8 cellular contexts compared by ENCODE assay signal in the genomic region with DNA sequence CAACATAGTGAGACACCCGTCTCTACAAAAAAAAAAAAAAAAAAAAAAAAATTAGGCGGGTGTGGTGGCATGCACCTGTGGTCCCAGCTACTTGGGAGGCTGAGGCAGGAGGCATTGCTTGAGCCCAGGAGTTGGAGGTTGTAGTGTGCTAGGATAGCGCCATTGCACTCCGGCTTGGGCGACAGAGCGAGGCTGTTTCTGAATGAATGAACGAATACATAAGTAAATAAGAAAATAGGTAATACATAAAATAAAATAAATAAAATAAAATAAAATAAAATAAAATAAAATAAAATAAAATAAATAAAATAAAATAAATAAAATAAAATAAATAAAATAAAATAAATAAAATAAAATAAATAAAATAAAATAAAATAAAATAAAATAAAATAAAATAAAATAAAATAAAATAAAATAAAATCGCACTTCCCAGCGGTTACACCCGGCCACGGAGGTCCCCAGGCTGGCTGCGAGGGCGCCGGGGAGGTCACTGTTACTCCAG. TPM values are rescaled to one million over a fixed set of nuclear protein-coding genes. Genes with fewer than 3 reads are reported as not detected.
DNase-seq lines count a peak whose midpoint lies in the region; ATAC-seq and TF ChIP-seq lines count a peak whose summit lies in the region.
"Not testable (repeated sequence)": the region's sequence is repeated elsewhere in the genome, so short reads cannot be mapped to it uniquely, and the experiment has no call there.

No MANE protein-coding gene starts in this region.

- POLR2A ChIA-PET in HCT116 (lab: Charles Lee) (interaction anchor here (0.6 kb wide), 1 partner anchor 80 kb away, joined by 3 read pairs; no protein-coding TSS in a partner anchor), OCI-LY7 (lab: Charles Lee) (interaction anchor here (0.6 to 1.9 kb wide), 3 partner anchors 12 to 27 kb away, joined by 3 to 7 read pairs (median 4); no protein-coding TSS in a partner anchor)

- not testable (repeated sequence) for H2AFZ ChIP-seq in HCT116 (ENCODE audit: low read depth, low read length, poor library complexity, severe bottlenecking); OCI-LY7 (ENCODE audit: low read length); hepatocyte

- H4K20me1 ChIP-seq in HCT116 (ENCODE audit: insufficient read depth); OCI-LY7 (ENCODE audit: insufficient read depth, low read length); hepatocyte (ENCODE audit: insufficient read depth, poor library complexity, severe bottlenecking): not testable (repeated sequence)

- DNase-seq in AG09309 (ENCODE audit: low read depth); HCT116 (ENCODE audit: low read depth, low spot score); activated T-cell treated with anti-CD3 and anti-CD28 coated beads, Interleukin-2, amount 50 U/mL, for 72 hours; hepatocyte (ENCODE audit: low spot score); naive B cell: not testable (repeated sequence)
- DNase-seq in OCI-LY7 (ENCODE audit: low spot score): peak; percentile 36
- DNase-seq in stimulated activated CD4-positive, alpha-beta T cell treated with anti-CD3 and anti-CD28 coated beads, Interleukin-4, amount 100 ng/mL, for 1 hour: peak; percentile 22

- H3K27ac Mint-ChIP-seq in activated T-cell treated with anti-CD3 and anti-CD28 coated beads, Interleukin-2, amount 50 U/mL, for 72 hours: not testable (repeated sequence)
- H3K27ac Mint-ChIP-seq in dendritic cell treated with granulocyte-macrophage colony-stimulating factor and Interleukin-4, amounts not matched to agents 40 ng/mL and 50 ng/mL, for 4 days: peak overlapping the region; percentile 90
- H3K27ac Mint-ChIP-seq in naive B cell: peak overlapping the region in 3 of 6 donors; percentile 60 to 98 (median 94)

- not testable (repeated sequence) for H3K27me3 Mint-ChIP-seq in activated T-cell treated with anti-CD3 and anti-CD28 coated beads, Interleukin-2, amount 50 U/mL, for 72 hours (ENCODE audit: low read depth); dendritic cell treated with granulocyte-macrophage colony-stimulating factor and Interleukin-4, amounts not matched to agents 40 ng/mL and 50 ng/mL, for 4 days; naive B cell

- H3K27ac ChIP-seq in HCT116 (ENCODE audit: low read depth, low read length) (peak overlapping the region; percentile 49), OCI-LY7 (ENCODE audit: low read depth, low read length, poor library complexity, severe bottlenecking) (peak overlapping the region; percentile 79), hepatocyte (peak overlapping the region; percentile 94)

- intact Hi-C loops in HCT116 (cut with micrococcal nuclease): not testable (repeated sequence)
- intact Hi-C loops in OCI-LY7 (cut with micrococcal nuclease; ENCODE audit: unreplicated experiment): loop anchor here (1.0 kb wide), 1 partner anchor 13 kb away; a partner anchor contains a TSS
- intact Hi-C loops in dendritic cell treated with granulocyte-macrophage colony-stimulating factor and Interleukin-4, amounts not matched to agents 40 ng/mL and 50 ng/mL, for 4 days (cut with micrococcal nuclease): loop anchor here (1.0 kb wide), 1 partner anchor 13 kb away; a partner anchor contains a TSS

- H3K79me2 ChIP-seq in HCT116 (ENCODE audit: insufficient read depth, low read length) (peaks cover 22% of the 10 kb centered on the region; the same call in 1 of the 2 replicates), OCI-LY7 (ENCODE audit: insufficient read depth, low read depth, low read length) (peaks cover 25% of the 10 kb centered on the region; the same call in 1 of the 2 replicates)
- H3K79me2 ChIP-seq in hepatocyte: not testable (repeated sequence)

- CTCF ChIA-PET in HCT116 (lab: Charles Lee): interaction anchor here (2.0 kb wide), 1 partner anchor 13 kb away, joined by 7 read pairs; a partner anchor contains a TSS
- CTCF ChIA-PET in OCI-LY7 (lab: Charles Lee; ENCODE audit: unreplicated experiment): not testable (repeated sequence)

- H3K4me3 ChIP-seq in AG09309 (ENCODE audit: control insufficient read depth, low read depth, low read length) (peak overlapping the region; percentile 83), HCT116 (replicated peaks in 1 of 2; ENCODE audit: low read depth in 1 of 2, low read length in 2 of 2) (peak overlapping the region; percentile 69 to 87), OCI-LY7 (ENCODE audit: low read depth, low read length, poor library complexity, severe bottlenecking) (peak overlapping the region; percentile 87), hepatocyte (peak overlapping the region; percentile 47)

- peak overlapping the region; percentile 82 for H3K9ac ChIP-seq in HCT116 (ENCODE audit: low read length)

- RAD21 ChIA-PET in HCT116 (lab: Charles Lee; ENCODE audit: low non-redundant PET in 1 of 2, low total read pairs in 2 of 2, uncharacterized antibody in 2 of 2, unreplicated experiment in 2 of 2): not testable (repeated sequence)

- H3K4me1 ChIP-seq in HCT116 (ENCODE audit: control insufficient read depth in 1 of 2, insufficient read depth in 2 of 2, low read length in 2 of 2) (peaks cover 11 to 23% of the 10 kb centered on the region in 2 experiments), OCI-LY7 (ENCODE audit: insufficient read depth, low read length, poor library complexity, severe bottlenecking) (peaks cover 67% of the 10 kb centered on the region)
- H3K4me1 ChIP-seq in hepatocyte (ENCODE audit: insufficient read depth): not testable (repeated sequence)

- H3K27me3 ChIP-seq in HCT116 (ENCODE audit: insufficient read depth, low read length); hepatocyte: not testable (repeated sequence)

- not testable (repeated sequence) for H3K9me2 ChIP-seq in HCT116 (ENCODE audit: insufficient read depth); OCI-LY7 (ENCODE audit: insufficient read depth, low read length); hepatocyte (replicated peaks; ENCODE audit: insufficient read depth)

- not testable (repeated sequence) for H3K9me3 ChIP-seq in HCT116 (ENCODE audit: control insufficient read depth in 1 of 2, insufficient read depth in 1 of 2, low read depth in 1 of 2, low read length in 2 of 2); OCI-LY7 (ENCODE audit: low read length); hepatocyte (ENCODE audit: low read depth)

- H3K9me3 Mint-ChIP-seq in activated T-cell treated with anti-CD3 and anti-CD28 coated beads, Interleukin-2, amount 50 U/mL, for 72 hours; dendritic cell treated with granulocyte-macrophage colony-stimulating factor and Interleukin-4, amounts not matched to agents 40 ng/mL and 50 ng/mL, for 4 days; naive B cell: not testable (repeated sequence)

- TF ChIP-seq CTCF in AG09309 (IDR thresholded peaks at IDR 0.05; ENCODE audit: control insufficient read depth, insufficient read depth, low read depth, low read length, missing control alignments); HCT116 (IDR thresholded peaks at IDR 0.05 in 2 of 3, conservative IDR thresholded peaks at IDR 0.05 in 1 of 3; ENCODE audit: borderline replicate concordance in 1 of 3, insufficient read depth in 1 of 3, low read depth in 2 of 3, low read length in 2 of 3); OCI-LY7 (conservative IDR thresholded peaks at IDR 0.05; ENCODE audit: low read length); hepatocyte (IDR thresholded peaks at IDR 0.05; ENCODE audit: poor library complexity): not testable (repeated sequence)

- not testable (repeated sequence) for TF ChIP-seq RAD21 in HCT116 (IDR thresholded peaks at IDR 0.05; ENCODE audit: low read depth)

- WGBS in hepatocyte (ENCODE audit: low lambda C conversion rate, missing lambda C conversion rate): 37% methylated on average over 13 of the region's 14 CpGs

- not testable (repeated sequence) for H3K36me3 ChIP-seq in HCT116 (ENCODE audit: control insufficient read depth in 1 of 2, insufficient read depth in 2 of 2, low read length in 2 of 2); OCI-LY7 (ENCODE audit: insufficient read depth, low read length); hepatocyte (replicated peaks; ENCODE audit: insufficient read depth, low read depth)

- H3K4me2 ChIP-seq in HCT116 (ENCODE audit: low read length) (peak overlapping the region; percentile 96), OCI-LY7 (ENCODE audit: low read length) (peak overlapping the region; percentile 71), hepatocyte (peak overlapping the region; percentile 82)

- ATAC-seq in HCT116; activated T-cell treated with anti-CD3 and anti-CD28 coated beads, Interleukin-2, amount 50 U/mL, for 72 hours (replicated peaks in 1 of 2): not testable (repeated sequence)
- ATAC-seq in naive B cell (ENCODE audit: low read depth in 2 of 2): peak; percentile 18 to 20

- TF ChIP-seq POLR2A in HCT116 (IDR thresholded peaks at IDR 0.05; ENCODE audit: borderline replicate concordance, extremely low read depth, insufficient read depth, insufficient read length): not testable (repeated sequence)

- BruUV-seq in HCT116 (replicated peaks; lab: Mats Ljungman, UMichigan); OCI-LY7 (replicated peaks; lab: Mats Ljungman, UMichigan): not testable (repeated sequence)

- peak overlapping the region; percentile 91 to 93 for H3K4me3 Mint-ChIP-seq in activated T-cell treated with anti-CD3 and anti-CD28 coated beads, Interleukin-2, amount 50 U/mL, for 72 hours
- peak overlapping the region; percentile 88 for H3K4me3 Mint-ChIP-seq in dendritic cell treated with granulocyte-macrophage colony-stimulating factor and Interleukin-4, amounts not matched to agents 40 ng/mL and 50 ng/mL, for 4 days
- H3K4me3 Mint-ChIP-seq in naive B cell: peak overlapping the region; percentile 88 to 97 (median 93)

- peaks cover 4 to 23% of the 10 kb centered on the region in 2 donors for H3K36me3 Mint-ChIP-seq in activated T-cell treated with anti-CD3 and anti-CD28 coated beads, Interleukin-2, amount 50 U/mL, for 72 hours (ENCODE audit: insufficient read depth in 2 of 2)
- peaks cover 27% of the 10 kb centered on the region for H3K36me3 Mint-ChIP-seq in dendritic cell treated with granulocyte-macrophage colony-stimulating factor and Interleukin-4, amounts not matched to agents 40 ng/mL and 50 ng/mL, for 4 days (ENCODE audit: low read depth)
- peaks cover 0 to 17% of the 10 kb centered on the region in 2 donors for H3K36me3 Mint-ChIP-seq in naive B cell

- H3K4me1 Mint-ChIP-seq in activated T-cell treated with anti-CD3 and anti-CD28 coated beads, Interleukin-2, amount 50 U/mL, for 72 hours (ENCODE audit: low read depth): peaks cover 32% of the 10 kb centered on the region
- peaks cover 33% of the 10 kb centered on the region for H3K4me1 Mint-ChIP-seq in dendritic cell treated with granulocyte-macrophage colony-stimulating factor and Interleukin-4, amounts not matched to agents 40 ng/mL and 50 ng/mL, for 4 days (ENCODE audit: low read depth)
- peaks cover 12 to 34% (median 24%) of the 10 kb centered on the region in 3 donors for H3K4me1 Mint-ChIP-seq in naive B cell

RNA-seq across cellular contexts. Expression of a gene that starts 0.3 kb away (rescaled TPM):
- total RNA-seq in HCT116 (2021; ENCODE audit: unreplicated experiment) (59.3 TPM), OCI-LY7 (2022) (92.7 and 110 TPM in 2 replicates), hepatocyte (60.4 and 76.4 TPM in 2 replicates)
- 70.0 and 80.4 TPM in 2 replicates for polyA plus RNA-seq in HCT116 (2012)
- 60.7 and 76.4 TPM in 2 replicates for total RNA-seq in OCI-LY7 (2014; rRNA removed; shearing (Covaris generic))
- total RNA-seq in activated T-cell treated with anti-CD3 and anti-CD28 coated beads, Interleukin-2, amount 50 U/mL, for 72 hours: 10 to 100 TPM; 48.5 to 48.9 TPM
- polyA plus RNA-seq in hepatocyte (97.3 and 109 TPM in 2 replicates), naive B cell (ENCODE audit: low read depth in 6 of 6) (10 to 100 TPM; 77.9 to 97.7 (median 81.4) TPM)

RNA-seq across cellular contexts. Expression of a gene that starts 12.9 kb away (rescaled TPM):
- total RNA-seq in HCT116 (2021; ENCODE audit: unreplicated experiment): 24.3 TPM
- 13.1 and 14.6 TPM in 2 replicates for polyA plus RNA-seq in HCT116 (2012)
- total RNA-seq in OCI-LY7 (2014; rRNA removed; shearing (Covaris generic)): 27.2 and 33.0 TPM in 2 replicates
- 38.8 and 40.9 TPM in 2 replicates for total RNA-seq in OCI-LY7 (2022)
- 10 to 100 TPM; 32.5 to 33.4 TPM for total RNA-seq in activated T-cell treated with anti-CD3 and anti-CD28 coated beads, Interleukin-2, amount 50 U/mL, for 72 hours
- total RNA-seq in hepatocyte: 21.4 and 23.1 TPM in 2 replicates
- polyA plus RNA-seq in hepatocyte: 25.9 and 26.1 TPM in 2 replicates
- 10 to 100 TPM; 27.1 to 47.7 (median 34.4) TPM for polyA plus RNA-seq in naive B cell (ENCODE audit: low read depth in 6 of 6)

RNA-seq across cellular contexts. Expression of a gene that starts 25.7 kb away (rescaled TPM):
- total RNA-seq in HCT116 (2021; ENCODE audit: unreplicated experiment): 3.2 TPM
- 1.4 and 1.8 TPM in 2 replicates for polyA plus RNA-seq in HCT116 (2012)
- total RNA-seq in OCI-LY7 (2014; rRNA removed; shearing (Covaris generic)): 0.16 and 0.23 TPM in 2 replicates
- total RNA-seq in OCI-LY7 (2022): 0.32 and 0.41 TPM in 2 replicates
- under 1 TPM; 0.28 to 0.29 TPM for total RNA-seq in activated T-cell treated with anti-CD3 and anti-CD28 coated beads, Interleukin-2, amount 50 U/mL, for 72 hours
- 0.44 and 0.73 TPM in 2 replicates for total RNA-seq in hepatocyte
- 0.25 TPM in 1 of 2 replicates, not detected in the other for polyA plus RNA-seq in hepatocyte
- polyA plus RNA-seq in naive B cell (ENCODE audit: low read depth in 6 of 6): under 1 TPM in 2 of 6 donors, not detected in 4; 0.08 to 0.17 TPM

RNA-seq across cellular contexts. Expression of a gene that starts 38.5 kb away (rescaled TPM):
- total RNA-seq in HCT116 (2021; ENCODE audit: unreplicated experiment) (0.05 TPM), OCI-LY7 (2022) (0.48 and 0.55 TPM in 2 replicates), hepatocyte (8.0 and 9.0 TPM in 2 replicates)
- 0.04 and 0.09 TPM in 2 replicates for polyA plus RNA-seq in HCT116 (2012)
- 0.60 and 0.77 TPM in 2 replicates for total RNA-seq in OCI-LY7 (2014; rRNA removed; shearing (Covaris generic))
- total RNA-seq in activated T-cell treated with anti-CD3 and anti-CD28 coated beads, Interleukin-2, amount 50 U/mL, for 72 hours: 1 to 10 TPM; 3.2 to 4.0 TPM
- polyA plus RNA-seq in hepatocyte (6.6 and 9.8 TPM in 2 replicates), naive B cell (ENCODE audit: low read depth in 6 of 6) (1 to 10 TPM; 1.1 to 4.0 (median 1.7) TPM)
